In the genomic region with DNA sequence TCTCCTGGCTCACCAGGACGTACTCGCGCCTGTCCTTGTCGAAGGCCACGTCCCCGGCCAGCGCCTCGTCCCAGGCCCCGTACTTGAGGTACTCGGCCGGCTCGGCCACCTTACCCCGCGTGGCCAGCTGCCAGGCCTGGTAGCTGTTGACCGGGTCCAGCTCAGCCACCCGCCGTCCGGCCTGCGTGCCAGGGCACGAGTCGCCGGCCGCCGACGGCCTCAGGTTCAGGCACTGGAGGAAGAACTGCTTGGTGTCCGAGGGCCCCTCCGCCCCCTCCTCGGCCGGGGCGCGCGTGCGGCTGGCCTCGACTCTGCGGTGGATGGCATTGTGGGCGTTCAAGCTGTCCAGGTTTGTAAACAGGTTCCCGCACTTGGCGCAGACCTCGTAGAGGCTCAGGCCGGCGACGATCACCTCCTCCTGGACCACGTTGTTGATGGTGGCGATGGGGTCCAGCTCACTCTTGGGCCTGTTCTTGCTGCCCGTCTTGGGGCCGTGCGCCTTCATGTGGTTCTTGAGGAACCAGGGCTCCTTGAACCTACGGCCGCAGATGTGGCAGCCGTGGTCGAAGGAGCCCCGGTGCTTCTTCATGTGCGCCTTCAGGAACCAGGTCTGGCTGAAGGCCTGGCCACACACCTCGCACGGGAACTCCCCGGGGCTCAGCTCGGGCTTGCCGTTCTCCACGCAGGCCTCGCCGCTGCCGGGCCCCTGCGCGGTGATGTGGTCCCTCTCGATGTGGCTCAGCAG, we compare ENCODE assay signal across 21 cellular contexts. TPM values are rescaled to one million over a fixed set of nuclear protein-coding genes. Genes with fewer than 3 reads are reported as not detected.
A peak's percentile ranks its signal among the peaks of the same experiment; 100 is the strongest.
DNase-seq lines count a peak whose midpoint lies in the region; ATAC-seq and TF ChIP-seq lines count a peak whose summit lies in the region.
"Had no signal": no experiment of that assay in that cellular context is flagged by ENCODE, and none has a peak within 500 bp of the region (broad histone marks: within the 10 kb centered on the region; RNA-seq: fewer than 3 reads in every experiment).

No MANE protein-coding gene starts in this region.

- H3K23ac ChIP-seq in mesenchymal stem cell (ENCODE audit: low read length in 2 of 2) = no peak overlapping the region

- no peak overlapping the region for H4K8ac ChIP-seq in mesenchymal stem cell (ENCODE audit: low read length)

- H2AK5ac ChIP-seq in mesenchymal stem cell (ENCODE audit: low read length, severe bottlenecking) = no peak overlapping the region

- 97% methylated on average over 65 of the region's 65 CpGs for WGBS in right cardiac atrium
- WGBS in heart right ventricle, 2 donors = 96 to 98% methylated on average over 65 of the region's 65 CpGs
- whole genome bisulfite sequencing in mesenchymal stem cell = 97% methylated on average over 65 of the region's 65 CpGs

- no peak overlapping the region for H3K9ac ChIP-seq in mesenchymal stem cell (ENCODE audit: low read length)
- H3K9ac ChIP-seq: BLaER1 treated with 17β-estradiol and CSF1 and Interleukin-3, amounts not matched to agents 10 nM and 100 nM had no signal

- no peak overlapping the region for H2AFZ ChIP-seq in mesenchymal stem cell (ENCODE audit: low read depth, low read length)

- intact Hi-C loops in right cardiac atrium (cut with DNase I) = loop anchor here in 1 of 4 donors (10.0 kb wide), 1 partner anchor 63 kb away; no protein-coding TSS in a partner anchor
- intact Hi-C loops in heart right ventricle (cut with DNase I) = no loop called here

- TF ChIP-seq CTCF in heart right ventricle (IDR thresholded peaks at IDR 0.05) (no peak), coronary artery (IDR thresholded peaks at IDR 0.05) (no peak)

- H3K4me2 ChIP-seq in mesenchymal stem cell (ENCODE audit: low read length, poor library complexity, severe bottlenecking) = no peak overlapping the region
- H3K4me2 ChIP-seq: BLaER1 treated with 17β-estradiol and CSF1 and Interleukin-3, amounts not matched to agents 10 nM and 100 nM had no signal

- H3K27ac ChIP-seq in right cardiac atrium (ENCODE audit: low read length) = no peak overlapping the region
- H3K27ac ChIP-seq in heart right ventricle = no peak overlapping the region
- H3K27ac ChIP-seq in coronary artery = no peak overlapping the region
- H3K27ac ChIP-seq in mesenchymal stem cell (ENCODE audit: low read length, poor library complexity, severe bottlenecking) = no peak overlapping the region
- H3K27ac ChIP-seq: BLaER1 treated with 17β-estradiol and CSF1 and Interleukin-3, amounts not matched to agents 10 nM and 100 nM; RWPE1 had no signal

- no peak overlapping the region for H2BK120ac ChIP-seq in mesenchymal stem cell (ENCODE audit: low read depth, low read length)

- H3K36me3 ChIP-seq in heart right ventricle (peaks cover 0 to 50% (median 22%) of the 10 kb centered on the region in 9 donors), mesenchymal stem cell (ENCODE audit: control insufficient read depth in 1 of 2, insufficient read depth in 2 of 2, low read depth in 1 of 2, low read length in 2 of 2) (peaks cover 38 to 42% of the 10 kb centered on the region in 2 experiments)

- H3K79me1 ChIP-seq in mesenchymal stem cell (replicated peaks; ENCODE audit: low read length, poor library complexity, severe bottlenecking) = peaks cover 33% of the 10 kb centered on the region

- H3K27me3 ChIP-seq in right cardiac atrium (ENCODE audit: control insufficient read depth, insufficient read depth) (no peaks in the 10 kb centered on the region), heart right ventricle (no peaks in the 10 kb centered on the region), mesenchymal stem cell (ENCODE audit: control insufficient read depth in 1 of 2, insufficient read depth in 1 of 2, low read length in 2 of 2) (no peaks in the 10 kb centered on the region)
- H3K27me3 ChIP-seq: BLaER1 treated with 17β-estradiol and CSF1 and Interleukin-3, amounts not matched to agents 10 nM and 100 nM had no signal

- H3K14ac ChIP-seq in mesenchymal stem cell (ENCODE audit: low read length in 2 of 2) = no peak overlapping the region

- H3K9me3 ChIP-seq in right cardiac atrium (ENCODE audit: control insufficient read depth, low read length) (no peaks in the 10 kb centered on the region), heart right ventricle (no peaks in the 10 kb centered on the region), mesenchymal stem cell (ENCODE audit: control insufficient read depth, low read length) (no peaks in the 10 kb centered on the region)
- H3K9me3 ChIP-seq: BLaER1 treated with 17β-estradiol and CSF1 and Interleukin-3, amounts not matched to agents 10 nM and 100 nM had no signal

- no peak overlapping the region for H4K91ac ChIP-seq in mesenchymal stem cell (ENCODE audit: low read length)

- H3K4me1 ChIP-seq in right cardiac atrium (ENCODE audit: control insufficient read depth, insufficient read depth, low read length) = peaks cover 9% of the 10 kb centered on the region
- H3K4me1 ChIP-seq in heart right ventricle = peaks cover 0 to 38% (median 28%) of the 10 kb centered on the region in 9 donors
- H3K4me1 ChIP-seq in mesenchymal stem cell (ENCODE audit: control insufficient read depth, insufficient read depth, low read depth, low read length) = peaks cover 27% of the 10 kb centered on the region

- peak overlapping the region; percentile 17 for H2BK15ac ChIP-seq in mesenchymal stem cell (ENCODE audit: low read depth, poor library complexity, severe bottlenecking)

- H3K4me3 ChIP-seq in right cardiac atrium (ENCODE audit: low read length) (no peak overlapping the region), heart right ventricle (no peak overlapping the region), coronary artery (no peak overlapping the region), mesenchymal stem cell (ENCODE audit: insufficient read depth in 1 of 2, low read depth in 1 of 2, low read length in 2 of 2) (no peak overlapping the region)
- H3K4me3 ChIP-seq: BLaER1 treated with 17β-estradiol and CSF1 and Interleukin-3, amounts not matched to agents 10 nM and 100 nM had no signal

- H3K18ac ChIP-seq in mesenchymal stem cell (ENCODE audit: low read depth in 1 of 2, low read length in 2 of 2) = no peak overlapping the region

- peak in 2 of 3 donors; percentile 59 to 63 for DNase-seq in right cardiac atrium
- DNase-seq in heart right ventricle = no peak
- DNase-seq in coronary artery (ENCODE audit: low spot score) = peak; percentile 53
- no peak for DNase-seq in mesenchymal stem cell
- peak; percentile 41 for DNase-seq in ureter (ENCODE audit: low spot score)
- no peak for DNase-seq in H4 (ENCODE audit: low spot score)
- no peak for DNase-seq in DMS53 (lab: John Stamatoyannopoulos, UW)
- DNase-seq: ACHN, GDM1, GOT3, Karpas-422, MV-4-11, NCI-H1105 treated with DMSO at 0.1 percent for 48 hours, NCI-H2029 treated with DMSO at 0.1 percent for 48 hours, NCI-H226, NCI-H510A treated with DMSO at 0.1 percent for 48 hours, NCI-H748 treated with DMSO at 0.1 percent for 48 hours, SIG-M5 had no signal

- H2BK12ac ChIP-seq in mesenchymal stem cell (ENCODE audit: low read length in 2 of 2) = no peak overlapping the region

- H2BK5ac ChIP-seq in mesenchymal stem cell (ENCODE audit: low read depth, low read length, poor library complexity, severe bottlenecking) = no peak overlapping the region

- no peak for ATAC-seq in right cardiac atrium
- no peak for ATAC-seq in heart right ventricle
- ATAC-seq: CD8-positive, alpha-beta T cell had no signal

- H3K4ac ChIP-seq in mesenchymal stem cell (ENCODE audit: low read depth in 1 of 2, low read length in 2 of 2) = no peak overlapping the region

RNA-seq across cellular contexts. Expression of a gene that starts 53.2 kb away (rescaled TPM):
- total RNA-seq in right cardiac atrium = 10 to 100 TPM; 11.0 to 16.2 (median 12.3) TPM
- 4.8 TPM for polyA plus RNA-seq in right cardiac atrium
- total RNA-seq in heart right ventricle = 10 to 100 TPM; 13.4 to 24.8 (median 19.0) TPM
- polyA plus RNA-seq in heart right ventricle = 1 to 10 TPM; 2.6 to 8.2 TPM
- polyA plus RNA-seq in mesenchymal stem cell (2013, experiment 1 of 2) = 13.7 TPM
- polyA plus RNA-seq in mesenchymal stem cell (2013, experiment 2 of 2) = 14.9 TPM
- 75.6 TPM for total RNA-seq in ureter
- 7.0 and 7.4 TPM in 2 replicates for total RNA-seq in H4 (2014; rRNA removed; shearing (Covaris generic))

Comparison
In these comparisons a context has a peak if more than half of its experiments do, and no peak if none do; other contexts are left out.
1. DNase-seq: peak in right cardiac atrium (2 of 3), coronary artery (single experiment) and ureter (single experiment); none in heart right ventricle (0 of 2), mesenchymal stem cell (single experiment), H4 (single experiment) and DMS53 (single experiment).